Comparison of ENCODE assay signal across 8 cellular contexts in genomic region chr1:201740609-201741231, GRCh38.
DNase-seq lines count a peak whose midpoint lies in the region; ATAC-seq and TF ChIP-seq lines count a peak whose summit lies in the region.

No MANE protein-coding gene starts in this region.

- H3K9ac ChIP-seq in KMS-11 (peak overlapping the region; percentile 64; the same call in 1 of the 2 replicates), adipocyte (ENCODE audit: low read length) (peak overlapping the region; percentile 97), iPS-18a (ENCODE audit: low read length) (peak overlapping the region; percentile 70)

- H3K4me1 ChIP-seq in KMS-11 (ENCODE audit: low read depth, poor library complexity, severe bottlenecking) (peaks cover 57% of the 10 kb centered on the region), adipocyte (ENCODE audit: control insufficient read depth, insufficient read depth, low read length) (peaks cover 77% of the 10 kb centered on the region), iPS-18a (ENCODE audit: control insufficient read depth, low read depth, low read length) (peaks cover 52% of the 10 kb centered on the region)

- peaks cover 47% of the 10 kb centered on the region for H3K4me1 Mint-ChIP-seq in stimulated activated memory B cell treated with anti-CD40 and anti-IgM and Interleukin-4, amounts not matched to agents 10 μg/mL and 1 μg/mL and 100 μg/mL, for 72 hours

- peaks cover 8% of the 10 kb centered on the region for H3K27me3 Mint-ChIP-seq in stimulated activated memory B cell treated with anti-CD40 and anti-IgM and Interleukin-4, amounts not matched to agents 10 μg/mL and 1 μg/mL and 100 μg/mL, for 72 hours

- H3K79me2 ChIP-seq in KMS-11 (ENCODE audit: insufficient read depth, low read depth), result no peaks in the 10 kb centered on the region

- peak overlapping the region; percentile 97 for H2AFZ ChIP-seq in KMS-11 (ENCODE audit: low read depth)

- DNase-seq in adipocyte (ENCODE audit: low read depth) (peak; percentile 42), dedifferentiated amniotic fluid mesenchymal stem cell (ENCODE audit: extremely low spot score) (no peak), GOT3 (lab: John Stamatoyannopoulos, UW) (no peak)

- H3K27me3 ChIP-seq in KMS-11 (ENCODE audit: insufficient read depth, low read depth) (no peaks in the 10 kb centered on the region), adipocyte (replicated peaks; ENCODE audit: control insufficient read depth, insufficient read depth, low read length) (no peaks in the 10 kb centered on the region), iPS-18a (ENCODE audit: control insufficient read depth, insufficient read depth, low read length) (no peaks in the 10 kb centered on the region)

- H3K27ac ChIP-seq in KMS-11 (no peak overlapping the region), iPS-18a (ENCODE audit: low read length) (no peak overlapping the region)

- H4K20me1 ChIP-seq in KMS-11 (ENCODE audit: insufficient read depth), result no peaks in the 10 kb centered on the region

- H3K4me3 Mint-ChIP-seq in stimulated activated memory B cell treated with anti-CD40 and anti-IgM and Interleukin-4, amounts not matched to agents 10 μg/mL and 1 μg/mL and 100 μg/mL, for 72 hours, result peak overlapping the region; percentile 83

- H3K4me2 ChIP-seq in KMS-11, result peak overlapping the region; percentile 74

- peak overlapping the region; percentile 94 for H3K4me3 ChIP-seq in KMS-11 (IDR thresholded peaks at IDR 0.05; ENCODE audit: insufficient read depth, low read depth, low read length)
- H3K4me3 ChIP-seq in adipocyte (ENCODE audit: low read length), result peak overlapping the region; percentile 89
- H3K4me3 ChIP-seq in iPS-18a (ENCODE audit: low read length), result peak overlapping the region; percentile 84

- no peaks in the 10 kb centered on the region for H3K36me3 ChIP-seq in KMS-11 (ENCODE audit: insufficient read depth)
- peaks cover 27% of the 10 kb centered on the region for H3K36me3 ChIP-seq in adipocyte (ENCODE audit: control insufficient read depth, insufficient read depth, low read length, severe bottlenecking)
- peaks cover 7% of the 10 kb centered on the region for H3K36me3 ChIP-seq in iPS-18a (ENCODE audit: control insufficient read depth, low read depth, low read length)

- peak overlapping the region; percentile 85 for H3K27ac Mint-ChIP-seq in stimulated activated memory B cell treated with anti-CD40 and anti-IgM and Interleukin-4, amounts not matched to agents 10 μg/mL and 1 μg/mL and 100 μg/mL, for 72 hours

- no peaks in the 10 kb centered on the region for H3K9me3 Mint-ChIP-seq in stimulated activated memory B cell treated with anti-CD40 and anti-IgM and Interleukin-4, amounts not matched to agents 10 μg/mL and 1 μg/mL and 100 μg/mL, for 72 hours

- H3K9me3 ChIP-seq in adipocyte (ENCODE audit: control insufficient read depth, low read length), result no peaks in the 10 kb centered on the region
- H3K9me3 ChIP-seq in iPS-18a (ENCODE audit: control insufficient read depth, low read depth, low read length), result no peaks in the 10 kb centered on the region

- TF ChIP-seq CTCF in KMS-11 (conservative IDR thresholded peaks at IDR 0.05; ENCODE audit: low read depth, low read length), result no peak

- H3K36me3 Mint-ChIP-seq in stimulated activated memory B cell treated with anti-CD40 and anti-IgM and Interleukin-4, amounts not matched to agents 10 μg/mL and 1 μg/mL and 100 μg/mL, for 72 hours, result no peaks in the 10 kb centered on the region

- peak; percentile 61 for ATAC-seq in stimulated activated memory B cell treated with anti-CD40 and anti-IgM and Interleukin-4, amounts not matched to agents 10 μg/mL and 1 μg/mL and 100 μg/mL, for 72 hours
- no peak for ATAC-seq in GM19467 (IDR thresholded peaks at IDR 0.05; ENCODE audit: unreplicated experiment)
- ATAC-seq in HG03571 (IDR thresholded peaks at IDR 0.05; ENCODE audit: unreplicated experiment), result no peak
